ENCODE assay signal across 37 cellular contexts in the genomic region with DNA sequence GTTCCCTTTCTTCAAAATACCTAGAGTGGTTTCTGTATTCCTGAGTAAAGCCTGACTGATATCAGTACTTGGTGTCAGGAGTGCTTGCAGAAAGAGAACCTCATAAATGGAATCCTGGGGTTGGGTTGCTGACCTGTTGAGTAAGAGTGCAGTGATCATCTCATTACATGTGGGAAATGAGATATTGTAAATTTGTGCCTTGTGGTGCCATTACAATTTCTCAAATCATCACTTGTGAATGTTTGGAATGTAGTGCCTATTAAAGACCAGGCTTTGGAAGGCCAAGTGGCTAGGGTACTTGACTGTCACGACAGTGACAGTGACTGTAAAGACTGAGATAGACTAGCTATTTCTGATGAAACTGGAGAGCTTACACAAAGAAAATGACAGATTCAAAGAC.
"Had no signal": no experiment of that assay in that cellular context is flagged by ENCODE, and none has a peak within 500 bp of the region (broad histone marks: within the 10 kb centered on the region; RNA-seq: fewer than 3 reads in every experiment).

No MANE protein-coding gene starts in this region.

- H3K9me3 ChIP-seq: ascending aorta had no signal

- H3K4me3 ChIP-seq: ascending aorta, cardiac muscle cell had no signal

- H3K4me1 Mint-ChIP-seq: activated B cell treated with CpG ODN at 0.5 μM for 24 hours; activated CD4-positive, alpha-beta T cell treated with anti-CD3 and anti-CD28 coated beads, Interleukin-2, amount 10 ng/mL, durations not matched to agents 24 days and 14 days; activated naive CD4-positive, alpha-beta T cell treated with anti-CD3 and anti-CD28 coated beads, Interleukin-2, amount 10 ng/mL, durations not matched to agents 7 days and 5 days; activated naive CD4-positive, alpha-beta T cell treated with anti-CD3 and anti-CD28 coated beads, Interleukin-2, amount 50 U/mL, for 24 hours; activated naive CD8-positive, alpha-beta T cell treated with anti-CD3 and anti-CD28 coated beads, Interleukin-2, amount 10 ng/mL, durations not matched to agents 7 days and 5 days; activated naive CD8-positive, alpha-beta T cell treated with anti-CD3 and anti-CD28 coated beads, Interleukin-2, amount 50 U/mL, for 24 hours; activated T-helper 17 cell treated with anti-CD3 and anti-CD28 coated beads, Interleukin-2, amount 50 U/mL, for 72 hours; central memory CD8-positive, alpha-beta T cell had no signal

- H3K36me3 ChIP-seq: ascending aorta, cardiac muscle cell had no signal

- H3K36me3 Mint-ChIP-seq: activated CD4-positive, alpha-beta memory T cell treated with anti-CD3 and anti-CD28 coated beads for 36 hours; activated naive CD4-positive, alpha-beta T cell treated with anti-CD3 and anti-CD28 coated beads, Interleukin-2, amount 10 ng/mL, durations not matched to agents 7 days and 5 days; activated naive CD4-positive, alpha-beta T cell treated with anti-CD3 and anti-CD28 coated beads, Interleukin-2, amount 50 U/mL, for 24 hours; activated naive CD8-positive, alpha-beta T cell treated with anti-CD3 and anti-CD28 coated beads, Interleukin-2, amount 10 ng/mL, durations not matched to agents 7 days and 5 days; brain had no signal

- H3K27ac ChIP-seq: ascending aorta, cardiac muscle cell, VCaP had no signal

- H3K4me1 ChIP-seq: ascending aorta had no signal

- H3K27me3 Mint-ChIP-seq: activated naive CD4-positive, alpha-beta T cell treated with anti-CD3 and anti-CD28 coated beads, Interleukin-2, amount 10 ng/mL, durations not matched to agents 7 days and 5 days had no signal

- DNase-seq: activated B cell treated with CpG ODN at 0.5 μM for 24 hours; activated CD4-positive, alpha-beta memory T cell treated with anti-CD3 and anti-CD28 coated beads for 36 hours; activated CD4-positive, alpha-beta T cell treated with anti-CD3 and anti-CD28 coated beads for 4 hours; activated CD4-positive, alpha-beta T cell treated with anti-CD3 and anti-CD28 coated beads, Interleukin-2, amount 10 ng/mL, durations not matched to agents 24 days and 14 days; activated CD4-positive, alpha-beta T cell treated with anti-CD3 and anti-CD28 coated beads, Interleukin-2, amount 50 U/mL, for 1 hour; activated CD4-positive, alpha-beta T cell treated with anti-CD3 and anti-CD28 coated beads, Interleukin-2, amount 50 U/mL, for 4 hours; activated CD4-positive, CD25-positive, alpha-beta regulatory T cell treated with anti-CD3 and anti-CD28 coated beads, Interleukin-2, amount 50 U/mL, for 72 hours; activated CD8-positive, alpha-beta memory T cell treated with anti-CD3 and anti-CD28 coated beads, Interleukin-2, amount 50 U/mL, for 4 hours; activated CD8-positive, alpha-beta T cell treated with anti-CD3 and anti-CD28 coated beads for 36 hours; activated effector memory CD4-positive, alpha-beta T cell treated with anti-CD3 and anti-CD28 coated beads, Interleukin-2, amount 50 U/mL, for 16 hours; activated gamma-delta T cell treated with Interleukin-2 at 50 U/mL for 16 hours; activated naive CD4-positive, alpha-beta T cell; activated naive CD4-positive, alpha-beta T cell treated with anti-CD3 and anti-CD28 coated beads, Interleukin-2, amount 10 ng/mL, durations not matched to agents 7 days and 5 days; activated naive CD8-positive, alpha-beta T cell treated with anti-CD3 and anti-CD28 coated beads, Interleukin-2, amount 10 ng/mL, durations not matched to agents 7 days and 5 days; activated naive CD8-positive, alpha-beta T cell treated with anti-CD3 and anti-CD28 coated beads, Interleukin-2, amount 50 U/mL, for 24 hours; activated T-cell treated with anti-CD3 and anti-CD28 coated beads for 4 hours; activated T-cell treated with anti-CD3 and anti-CD28 coated beads, Interleukin-2, amount 50 U/mL, for 1 hour; activated T-cell treated with anti-CD3 and anti-CD28 coated beads, Interleukin-2, amount 50 U/mL, for 4 hours; activated T-cell treated with anti-CD3 and anti-CD28 coated beads, Interleukin-2, amount 50 U/mL, for 72 hours; amygdala; anterior cingulate cortex; caudate nucleus; cerebellar nuclear complex; T-helper 1 cell; T-helper 2 cell; T-helper 9 cell had no signal

- H3K4me3 Mint-ChIP-seq: activated B cell treated with CpG ODN at 0.5 μM for 24 hours; activated CD4-positive, alpha-beta memory T cell treated with anti-CD3 and anti-CD28 coated beads for 36 hours; activated CD4-positive, alpha-beta T cell treated with anti-CD3 and anti-CD28 coated beads, Interleukin-2, amount 10 ng/mL, durations not matched to agents 24 days and 14 days; activated CD8-positive, alpha-beta T cell treated with anti-CD3 and anti-CD28 coated beads for 36 hours; activated naive CD4-positive, alpha-beta T cell treated with anti-CD3 and anti-CD28 coated beads, Interleukin-2, amount 10 ng/mL, durations not matched to agents 7 days and 5 days; activated naive CD4-positive, alpha-beta T cell treated with anti-CD3 and anti-CD28 coated beads, Interleukin-2, amount 50 U/mL, for 24 hours; activated naive CD8-positive, alpha-beta T cell; activated naive CD8-positive, alpha-beta T cell treated with anti-CD3 and anti-CD28 coated beads, Interleukin-2, amount 10 ng/mL, durations not matched to agents 7 days and 5 days; activated naive CD8-positive, alpha-beta T cell treated with anti-CD3 and anti-CD28 coated beads, Interleukin-2, amount 50 U/mL, for 24 hours; activated T-cell treated with anti-CD3 and anti-CD28 coated beads, Interleukin-2, amount 50 U/mL, for 4 hours; activated T-cell treated with anti-CD3 and anti-CD28 coated beads, Interleukin-2, amount 50 U/mL, for 72 hours; activated T-helper 1 cell treated with anti-CD3 and anti-CD28 coated beads, Interleukin-12 subunit alpha, Interleukin-12 subunit beta, Interleukin-2, Interleukin-4 antibody, amounts not matched to agents 30 ng/mL and 10 ng/mL and 1 ng/mL, durations not matched to agents 14 hours and 24 hours and 36 hours; activated T-helper 17 cell treated with anti-CD3 and anti-CD28 coated beads, Interleukin-2, amount 50 U/mL, for 72 hours; brain; central memory CD8-positive, alpha-beta T cell; T-helper 1 cell treated with Interleukin-12 subunit alpha and Interleukin-12 subunit beta and Interleukin-4 antibody, amounts not matched to agents 30 μg/mL and 1 μg/mL, for 36 hours; T-helper 2 cell treated with Interferon-gamma antibody and Interleukin-4, amounts not matched to agents 5 μg/mL and 100 μg/mL, for 36 hours had no signal

- H3K27me3 ChIP-seq: ascending aorta, cardiac muscle cell had no signal

- H3K9me3 Mint-ChIP-seq: activated CD4-positive, alpha-beta memory T cell treated with anti-CD3 and anti-CD28 coated beads for 36 hours; activated CD4-positive, alpha-beta T cell treated with anti-CD3 and anti-CD28 coated beads, Interleukin-2, amount 10 ng/mL, durations not matched to agents 24 days and 14 days; activated naive CD4-positive, alpha-beta T cell treated with anti-CD3 and anti-CD28 coated beads, Interleukin-2, amount 10 ng/mL, durations not matched to agents 7 days and 5 days; activated naive CD8-positive, alpha-beta T cell treated with anti-CD3 and anti-CD28 coated beads, Interleukin-2, amount 10 ng/mL, durations not matched to agents 7 days and 5 days; activated T-helper 1 cell treated with anti-CD3 and anti-CD28 coated beads, Interleukin-12 subunit alpha, Interleukin-12 subunit beta, Interleukin-2, Interleukin-4 antibody, amounts not matched to agents 30 ng/mL and 10 ng/mL and 1 ng/mL, durations not matched to agents 14 hours and 24 hours and 36 hours; T-helper 1 cell treated with Interleukin-12 subunit alpha and Interleukin-12 subunit beta and Interleukin-4 antibody, amounts not matched to agents 30 μg/mL and 1 μg/mL, for 36 hours; T-helper 2 cell treated with Interferon-gamma antibody and Interleukin-4, amounts not matched to agents 5 μg/mL and 100 μg/mL, for 36 hours had no signal

- H3K27ac Mint-ChIP-seq: activated B cell treated with CpG ODN at 0.5 μM for 24 hours; activated CD4-positive, alpha-beta memory T cell treated with anti-CD3 and anti-CD28 coated beads for 36 hours; activated CD4-positive, alpha-beta T cell treated with anti-CD3 and anti-CD28 coated beads, Interleukin-2, amount 10 ng/mL, durations not matched to agents 24 days and 14 days; activated CD8-positive, alpha-beta T cell treated with anti-CD3 and anti-CD28 coated beads for 36 hours; activated naive CD4-positive, alpha-beta T cell treated with anti-CD3 and anti-CD28 coated beads, Interleukin-2, amount 10 ng/mL, durations not matched to agents 7 days and 5 days; activated naive CD4-positive, alpha-beta T cell treated with anti-CD3 and anti-CD28 coated beads, Interleukin-2, amount 50 U/mL, for 24 hours; activated naive CD8-positive, alpha-beta T cell; activated naive CD8-positive, alpha-beta T cell treated with anti-CD3 and anti-CD28 coated beads, Interleukin-2, amount 10 ng/mL, durations not matched to agents 7 days and 5 days; activated naive CD8-positive, alpha-beta T cell treated with anti-CD3 and anti-CD28 coated beads, Interleukin-2, amount 50 U/mL, for 24 hours; activated T-cell treated with anti-CD3 and anti-CD28 coated beads, Interleukin-2, amount 50 U/mL, for 72 hours; activated T-helper 1 cell treated with anti-CD3 and anti-CD28 coated beads, Interleukin-12 subunit alpha, Interleukin-12 subunit beta, Interleukin-2, Interleukin-4 antibody, amounts not matched to agents 30 ng/mL and 10 ng/mL and 1 ng/mL, durations not matched to agents 14 hours and 24 hours and 36 hours; activated T-helper 17 cell treated with anti-CD3 and anti-CD28 coated beads, Interleukin-2, amount 50 U/mL, for 72 hours; brain; T-helper 1 cell treated with Interleukin-12 subunit alpha and Interleukin-12 subunit beta and Interleukin-4 antibody, amounts not matched to agents 30 μg/mL and 1 μg/mL, for 36 hours; T-helper 2 cell treated with Interferon-gamma antibody and Interleukin-4, amounts not matched to agents 5 μg/mL and 100 μg/mL, for 36 hours had no signal
